33 cellular contexts compared by ENCODE assay signal in genomic region chr17:4842376-4842775, GRCh38. TPM values are rescaled to one million over a fixed set of nuclear protein-coding genes. Genes with fewer than 3 reads are reported as not detected.
"Had no signal": no experiment of that assay in that cellular context is flagged by ENCODE, and none has a peak within 500 bp of the region (broad histone marks: within the 10 kb centered on the region; RNA-seq: fewer than 3 reads in every experiment).

No MANE protein-coding gene starts in this region.

- H3K9me3 Mint-ChIP-seq: activated naive CD4-positive, alpha-beta T cell treated with anti-CD3 and anti-CD28 coated beads, Interleukin-2, amount 50 U/mL, for 72 hours; activated naive CD8-positive, alpha-beta T cell treated with anti-CD3 and anti-CD28 coated beads, Interleukin-2, amount 50 U/mL, for 24 hours; activated T-cell treated with anti-CD3 and anti-CD28 coated beads, Interleukin-2, amount 50 U/mL, for 4 hours; central memory CD8-positive, alpha-beta T cell; T-cell had no signal

- H3K9me3 ChIP-seq: ascending aorta, body of pancreas had no signal

- H3K27me3 Mint-ChIP-seq: activated naive CD8-positive, alpha-beta T cell treated with anti-CD3 and anti-CD28 coated beads, Interleukin-2, amount 50 U/mL, for 24 hours; central memory CD8-positive, alpha-beta T cell; T-cell had no signal

- ATAC-seq: activated CD4-positive, CD25-positive, alpha-beta regulatory T cell treated with anti-CD3 and anti-CD28 coated beads, Interleukin-2, amount 50 U/mL, for 24 hours; activated CD8-positive, alpha-beta T cell treated with anti-CD3 and anti-CD28 coated beads, Interleukin-2, amount 10 ng/mL, durations not matched to agents 7 days and 5 days; activated naive CD4-positive, alpha-beta T cell treated with anti-CD3 and anti-CD28 coated beads, Interleukin-2, amount 50 U/mL, for 72 hours; activated naive CD8-positive, alpha-beta T cell treated with anti-CD3 and anti-CD28 coated beads, Interleukin-2, amount 50 U/mL, for 24 hours; activated T-cell treated with anti-CD3 and anti-CD28 coated beads, Interleukin-2, amount 50 U/mL, for 4 hours; body of pancreas; Panc1; Right ventricle myocardium inferior; T-cell had no signal

- H3K4me3 Mint-ChIP-seq: activated CD8-positive, alpha-beta T cell treated with anti-CD3 and anti-CD28 coated beads, Interleukin-2, amount 10 ng/mL, durations not matched to agents 7 days and 5 days; activated naive CD8-positive, alpha-beta T cell treated with anti-CD3 and anti-CD28 coated beads, Interleukin-2, amount 50 U/mL, for 24 hours; activated T-cell treated with anti-CD3 and anti-CD28 coated beads, Interleukin-2, amount 50 U/mL, for 4 hours; central memory CD8-positive, alpha-beta T cell; T-cell had no signal

- H3K4me3 ChIP-seq: ascending aorta, body of pancreas, SK-N-MC had no signal

- H3K27ac Mint-ChIP-seq: activated CD8-positive, alpha-beta T cell treated with anti-CD3 and anti-CD28 coated beads, Interleukin-2, amount 10 ng/mL, durations not matched to agents 7 days and 5 days; activated naive CD4-positive, alpha-beta T cell treated with anti-CD3 and anti-CD28 coated beads, Interleukin-2, amount 50 U/mL, for 72 hours; activated naive CD8-positive, alpha-beta T cell treated with anti-CD3 and anti-CD28 coated beads, Interleukin-2, amount 50 U/mL, for 24 hours; T-cell had no signal

- H3K27ac ChIP-seq: ascending aorta, body of pancreas, SK-N-MC, VCaP had no signal

- H3K36me3 ChIP-seq: ascending aorta had no signal

- H3K4me1 ChIP-seq: ascending aorta had no signal

- H3K27me3 ChIP-seq: ascending aorta, body of pancreas had no signal

- DNase-seq: activated CD4-positive, alpha-beta T cell treated with anti-CD3 and anti-CD28 coated beads for 4 hours; activated CD4-positive, alpha-beta T cell treated with anti-CD3 and anti-CD28 coated beads, Interleukin-2, amount 50 U/mL, for 4 hours; activated CD8-positive, alpha-beta memory T cell treated with anti-CD3 and anti-CD28 coated beads, Interleukin-2, amount 50 U/mL, for 48 hours; activated CD8-positive, alpha-beta T cell treated with anti-CD3 and anti-CD28 coated beads, Interleukin-2, amount 10 ng/mL, durations not matched to agents 7 days and 5 days; activated effector memory CD4-positive, alpha-beta T cell treated with anti-CD3 and anti-CD28 coated beads, Interleukin-2, amount 50 U/mL, for 16 hours; activated naive CD4-positive, alpha-beta T cell treated with Interleukin-2 at 50 U/mL for 16 hours; activated naive CD8-positive, alpha-beta T cell treated with anti-CD3 and anti-CD28 coated beads, Interleukin-2, amount 50 U/mL, for 24 hours; activated T-cell treated with anti-CD3 and anti-CD28 coated beads, Interleukin-2, amount 50 U/mL, for 4 hours; amniotic stem cell; body of pancreas; KG1; NCI-H1105; NCI-H1436; NCI-H1694 treated with DMSO at 0.1 percent for 48 hours; NCI-H2029 treated with DMSO at 0.1 percent for 48 hours; NCI-H345; NCI-H510A; NCI-H69; NK-92 treated with Interleukin-12 subunit alpha and Interleukin-12 subunit beta, amount 100 ng/mL, for 24 hours; OCI-M1; RPMI8226; T-cell had no signal

RNA-seq across cellular contexts. Expression of gene GLTPD2, which starts 53.6 kb away (rescaled TPM):
- total RNA-seq: activated CD8-positive, alpha-beta T cell treated with anti-CD3 and anti-CD28 coated beads, Interleukin-2, amount 10 ng/mL, durations not matched to agents 7 days and 5 days; activated naive CD4-positive, alpha-beta T cell treated with anti-CD3 and anti-CD28 coated beads, Interleukin-2, amount 50 U/mL, for 72 hours; activated T-cell treated with anti-CD3 and anti-CD28 coated beads, Interleukin-2, amount 50 U/mL, for 4 hours; ascending aorta; body of pancreas; LHCN-M2; M059J; Right ventricle myocardium inferior; T-cell; T-helper 2 cell treated with Interferon-gamma antibody and Interleukin-4, amounts not matched to agents 100 ng/mL and 5 ng/mL, for 36 hours had no signal
